ENCODE assay signal across 8 cellular contexts in genomic region chr19:35141627-35142401, GRCh38. TPM values are rescaled to one million over a fixed set of nuclear protein-coding genes. Genes with fewer than 3 reads are reported as not detected.
A peak's percentile ranks its signal among the peaks of the same experiment; 100 is the strongest.
DNase-seq lines count a peak whose midpoint lies in the region; ATAC-seq and TF ChIP-seq lines count a peak whose summit lies in the region.

No MANE protein-coding gene starts in this region.

- no peak overlapping the region for H4K91ac ChIP-seq in trophoblast cell (ENCODE audit: low read depth, low read length)

- no peak overlapping the region for H2AK5ac ChIP-seq in trophoblast cell (ENCODE audit: low read length)

- peaks cover 17% of the 10 kb centered on the region for H3K27me3 Mint-ChIP-seq in chondrocyte (ENCODE audit: low read depth)

- WGBS in trophoblast cell (ENCODE audit: extremely low coverage, insufficient coverage, insufficient read length): no CpG with 5 or more reads among the region's 23 CpGs

- H3K27ac Mint-ChIP-seq in chondrocyte (ENCODE audit: unreplicated experiment): no peak overlapping the region

- H3K27ac ChIP-seq in trophoblast cell (ENCODE audit: low read depth, low read length) (no peak overlapping the region), colonic mucosa (no peak overlapping the region)

- peak overlapping the region; percentile 35 for H3K4me3 Mint-ChIP-seq in chondrocyte (ENCODE audit: unreplicated experiment)

- H3K27me3 ChIP-seq in trophoblast cell (ENCODE audit: insufficient read depth, low read length) (peaks cover 26% of the 10 kb centered on the region), colonic mucosa (peaks cover 7% of the 10 kb centered on the region)

- H3K4me1 ChIP-seq in trophoblast cell (ENCODE audit: control insufficient read depth in 1 of 2, insufficient read depth in 2 of 2, low read length in 2 of 2): peaks cover 0 to 8% of the 10 kb centered on the region in 2 experiments
- H3K4me1 ChIP-seq in colonic mucosa: peaks cover 5% of the 10 kb centered on the region

- no peaks in the 10 kb centered on the region for H3K36me3 Mint-ChIP-seq in chondrocyte (ENCODE audit: low read depth)

- H4K12ac ChIP-seq in trophoblast cell (ENCODE audit: low read depth, low read length): no peak overlapping the region

- intact Hi-C loops in colonic mucosa (cut with DNase I): loop anchor here (2.0 to 10.0 kb wide), 2 partner anchors 75 to 123 kb away; partner anchors contain the start of gene USF2

- no peak overlapping the region for H3K14ac ChIP-seq in trophoblast cell (ENCODE audit: low read length)

- H3K23ac ChIP-seq in trophoblast cell (ENCODE audit: low read length): no peak overlapping the region

- H3K79me2 ChIP-seq in trophoblast cell (ENCODE audit: control insufficient read depth, insufficient read depth, low read length, poor library complexity): no peaks in the 10 kb centered on the region

- H2BK12ac ChIP-seq in trophoblast cell (ENCODE audit: low read length): no peak overlapping the region

- no peak overlapping the region for H2BK120ac ChIP-seq in trophoblast cell (ENCODE audit: insufficient read depth, low read length, poor library complexity)

- H3K36me3 ChIP-seq in trophoblast cell (ENCODE audit: control insufficient read depth in 1 of 2, insufficient read depth in 2 of 2, low read length in 2 of 2) (no peaks in the 10 kb centered on the region), colonic mucosa (no peaks in the 10 kb centered on the region)

- H2BK5ac ChIP-seq in trophoblast cell (ENCODE audit: low read depth, low read length, poor library complexity): no peak overlapping the region

- H3K18ac ChIP-seq in trophoblast cell (ENCODE audit: low read length): no peak overlapping the region

- peaks cover 48% of the 10 kb centered on the region for H3K4me1 Mint-ChIP-seq in chondrocyte (ENCODE audit: low read depth)

- H3K9me3 ChIP-seq in trophoblast cell (ENCODE audit: insufficient read depth, low read depth, low read length): no peaks in the 10 kb centered on the region
- no peaks in the 10 kb centered on the region for H3K9me3 ChIP-seq in colonic mucosa

- H3K4ac ChIP-seq in trophoblast cell (ENCODE audit: low read depth, low read length): no peak overlapping the region

- no peaks in the 10 kb centered on the region for H3K9me3 Mint-ChIP-seq in chondrocyte (ENCODE audit: low read depth)

- TF ChIP-seq CTCF in chondrocyte (IDR thresholded peaks at IDR 0.05): peak; percentile 1
- TF ChIP-seq CTCF in colonic mucosa (IDR thresholded peaks at IDR 0.05): no peak

- H4K8ac ChIP-seq in trophoblast cell (ENCODE audit: low read depth, low read length): no peak overlapping the region

- H3K9ac ChIP-seq in trophoblast cell (ENCODE audit: low read length) (no peak overlapping the region), colonic mucosa (ENCODE audit: low read depth in 2 of 2, low read length in 2 of 2) (no peak overlapping the region)

- ATAC-seq in GM19351 (IDR thresholded peaks at IDR 0.05; ENCODE audit: unreplicated experiment) (peak; percentile 19), GM21381 (IDR thresholded peaks at IDR 0.05; ENCODE audit: unreplicated experiment) (no peak)

- H3K4me3 ChIP-seq in trophoblast cell (ENCODE audit: low read depth, low read length) (no peak overlapping the region), colonic mucosa (no peak overlapping the region)

- H3K4me2 ChIP-seq in trophoblast cell (ENCODE audit: low read length): peak overlapping the region; percentile 42

- H2AFZ ChIP-seq in trophoblast cell (ENCODE audit: insufficient read depth, low read length, poor library complexity): no peak overlapping the region

- no peaks in the 10 kb centered on the region for H3K79me1 ChIP-seq in trophoblast cell (ENCODE audit: low read length)

- DNase-seq in NCI-H1694 treated with DMSO at 0.1 percent for 48 hours (lab: John Stamatoyannopoulos, UW): peak; percentile 57
- DNase-seq in chondrocyte (ENCODE audit: low spot score): no peak
- DNase-seq in trophoblast cell: peak in 1 of 2 donors; percentile 53
- no peak for DNase-seq in mucosa of gallbladder (ENCODE audit: low spot score)
- no peak for DNase-seq in NCI-H2171 (lab: John Stamatoyannopoulos, UW)
- DNase-seq in colonic mucosa: no peak

RNA-seq across cellular contexts. Expression of gene FXYD7, which starts 1.2 kb away (rescaled TPM):
- total RNA-seq in chondrocyte (not detected in 3 replicates), mucosa of gallbladder (not detected), colonic mucosa (under 1 TPM; 0.47 to 0.61 TPM)
- 0.14 and 0.32 TPM in 2 replicates for polyA plus RNA-seq in trophoblast cell (2013)

RNA-seq across cellular contexts. Expression of gene FXYD1, which starts 3.2 kb away (rescaled TPM):
- total RNA-seq in chondrocyte: 2.9 to 7.8 TPM (median 7.1 TPM) in 3 replicates
- polyA plus RNA-seq in trophoblast cell (2013): not detected in 2 replicates
- 94.0 TPM for total RNA-seq in mucosa of gallbladder
- total RNA-seq in colonic mucosa: 10 to 100 TPM in 1 of 2 donors, 1 to 10 TPM in 1; 8.8 to 15.1 TPM

RNA-seq across cellular contexts. Expression of gene LGI4, which starts 7.0 kb away (rescaled TPM):
- 0.46 to 2.2 TPM (median 1.3 TPM) in 3 replicates for total RNA-seq in chondrocyte
- polyA plus RNA-seq in trophoblast cell (2013): 0.22 and 0.33 TPM in 2 replicates
- 8.9 TPM for total RNA-seq in mucosa of gallbladder
- 10 to 100 TPM in 1 of 2 donors, 1 to 10 TPM in 1; 5.8 to 10.2 TPM for total RNA-seq in colonic mucosa

RNA-seq across cellular contexts. Expression of gene FXYD5, which starts 12.7 kb away (rescaled TPM):
- total RNA-seq in chondrocyte (108 to 114 TPM (median 113 TPM) in 3 replicates), mucosa of gallbladder (88.4 TPM), colonic mucosa (10 to 100 TPM; 20.3 to 23.6 TPM)
- polyA plus RNA-seq in trophoblast cell (2013): 205 and 212 TPM in 2 replicates

RNA-seq across cellular contexts. Expression of gene FXYD3, which starts 26.2 kb away (rescaled TPM):
- total RNA-seq in chondrocyte: not detected in 3 replicates
- 1.9 and 2.6 TPM in 2 replicates for polyA plus RNA-seq in trophoblast cell (2013)
- total RNA-seq in mucosa of gallbladder: 139 TPM
- total RNA-seq in colonic mucosa: 1,000 to 10,000 TPM; 1,386 to 2,836 TPM
